In the genomic region with DNA sequence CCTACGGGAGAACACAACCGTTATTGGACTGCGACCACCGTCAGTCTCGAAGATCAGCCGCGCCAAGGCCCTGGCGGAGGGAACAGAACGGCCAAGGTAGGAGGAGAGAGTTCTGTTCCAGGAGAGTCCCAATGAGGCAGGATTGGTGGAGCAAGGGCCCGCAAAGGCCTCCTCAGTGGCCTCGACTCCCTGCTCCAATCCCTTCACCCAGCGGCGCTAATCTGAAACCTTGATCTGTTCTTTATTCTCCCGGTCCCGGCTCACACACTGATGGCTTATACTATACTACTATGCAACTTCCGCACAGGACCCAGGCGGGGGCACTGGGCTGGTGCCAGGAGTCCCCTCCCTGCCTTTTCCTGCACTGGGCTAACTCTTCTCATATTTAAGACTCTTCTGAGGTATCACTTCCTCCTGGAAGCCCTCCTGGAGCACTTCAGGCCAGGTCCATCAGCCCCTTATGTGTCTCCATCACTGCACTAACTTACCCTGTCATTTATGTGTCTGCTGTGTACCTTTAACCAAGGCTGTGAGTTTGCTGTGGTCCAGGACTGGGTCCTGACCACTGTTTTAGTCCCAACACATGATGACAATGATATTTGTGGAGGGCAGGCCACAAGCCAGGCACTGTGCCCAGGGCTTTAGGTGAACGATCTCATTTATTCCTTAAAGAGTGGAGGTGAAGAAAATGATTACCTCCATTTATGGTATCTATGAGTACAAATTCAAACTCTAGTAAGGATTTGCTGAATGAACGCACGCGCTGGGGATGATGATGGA, we compare ENCODE assay signal across 12 cellular contexts. TPM values are rescaled to one million over a fixed set of nuclear protein-coding genes. Genes with fewer than 3 reads are reported as not detected.
DNase-seq lines count a peak whose midpoint lies in the region; ATAC-seq and TF ChIP-seq lines count a peak whose summit lies in the region.
"Had no signal": no experiment of that assay in that cellular context is flagged by ENCODE, and none has a peak within 500 bp of the region (broad histone marks: within the 10 kb centered on the region; RNA-seq: fewer than 3 reads in every experiment).

No MANE protein-coding gene starts in this region.

- peaks cover 4 to 32% of the 10 kb centered on the region in 2 experiments for H3K36me3 ChIP-seq in mesenchymal stem cell (ENCODE audit: control insufficient read depth in 1 of 2, insufficient read depth in 2 of 2, low read depth in 1 of 2, low read length in 2 of 2)
- peaks cover 0 to 33% (median 0%) of the 10 kb centered on the region in 3 donors for H3K36me3 ChIP-seq in tibial nerve
- H3K36me3 ChIP-seq: suprapubic skin had no signal

- H3K18ac ChIP-seq in mesenchymal stem cell (ENCODE audit: low read depth in 1 of 2, low read length in 2 of 2): no peak overlapping the region

- H3K27ac Mint-ChIP-seq in activated CD4-positive, alpha-beta memory T cell treated with anti-CD3 and anti-CD28 coated beads for 36 hours: peak overlapping the region; percentile 92

- H3K23ac ChIP-seq in mesenchymal stem cell (ENCODE audit: low read length in 2 of 2): no peak overlapping the region

- no peak overlapping the region for H2BK15ac ChIP-seq in mesenchymal stem cell (ENCODE audit: low read depth, poor library complexity, severe bottlenecking)

- H2BK12ac ChIP-seq in mesenchymal stem cell (ENCODE audit: low read length in 2 of 2): no peak overlapping the region

- H3K27me3 Mint-ChIP-seq in activated CD4-positive, alpha-beta memory T cell treated with anti-CD3 and anti-CD28 coated beads for 36 hours: no peaks in the 10 kb centered on the region

- no peak overlapping the region for H2AFZ ChIP-seq in mesenchymal stem cell (ENCODE audit: low read depth, low read length)
- H2AFZ ChIP-seq: parathyroid adenoma had no signal

- H2BK120ac ChIP-seq in mesenchymal stem cell (ENCODE audit: low read depth, low read length): no peak overlapping the region

- H3K4me1 Mint-ChIP-seq in activated CD4-positive, alpha-beta memory T cell treated with anti-CD3 and anti-CD28 coated beads for 36 hours (ENCODE audit: low read depth): peaks cover 52% of the 10 kb centered on the region

- peak overlapping the region; percentile 60 for H3K4me3 Mint-ChIP-seq in activated CD4-positive, alpha-beta memory T cell treated with anti-CD3 and anti-CD28 coated beads for 36 hours

- H4K8ac ChIP-seq in mesenchymal stem cell (ENCODE audit: low read length): peak overlapping the region; percentile 10

- peaks cover 3% of the 10 kb centered on the region for H3K36me3 Mint-ChIP-seq in activated CD4-positive, alpha-beta memory T cell treated with anti-CD3 and anti-CD28 coated beads for 36 hours

- H3K27ac ChIP-seq in mesenchymal stem cell (ENCODE audit: low read length, poor library complexity, severe bottlenecking) (no peak overlapping the region), tibial nerve (peak overlapping the region in 2 of 4 donors; percentile 51 to 65)
- H3K27ac ChIP-seq: parathyroid adenoma, suprapubic skin had no signal

- peak overlapping the region; percentile 19 for H2AK5ac ChIP-seq in mesenchymal stem cell (ENCODE audit: low read length, severe bottlenecking)

- H3K9ac ChIP-seq in mesenchymal stem cell (ENCODE audit: low read length): no peak overlapping the region
- H3K9ac ChIP-seq: parathyroid adenoma had no signal

- H3K4me1 ChIP-seq in mesenchymal stem cell (ENCODE audit: control insufficient read depth, insufficient read depth, low read depth, low read length): peaks cover 58% of the 10 kb centered on the region
- H3K4me1 ChIP-seq in tibial nerve: peaks cover 0 to 51% (median 32%) of the 10 kb centered on the region in 4 donors

- peaks cover 40% of the 10 kb centered on the region for H3K79me1 ChIP-seq in mesenchymal stem cell (replicated peaks; ENCODE audit: low read length, poor library complexity, severe bottlenecking)

- no peak overlapping the region for H3K4ac ChIP-seq in mesenchymal stem cell (ENCODE audit: low read depth in 1 of 2, low read length in 2 of 2)

- ATAC-seq in GM21390 (IDR thresholded peaks at IDR 0.05; ENCODE audit: unreplicated experiment): peak; percentile 13
- no peak for ATAC-seq in HG03521 (IDR thresholded peaks at IDR 0.05; ENCODE audit: unreplicated experiment)

- H3K27me3 ChIP-seq in mesenchymal stem cell (ENCODE audit: control insufficient read depth in 1 of 2, insufficient read depth in 1 of 2, low read length in 2 of 2) (no peaks in the 10 kb centered on the region), tibial nerve (no peaks in the 10 kb centered on the region)
- H3K27me3 ChIP-seq: suprapubic skin had no signal

- 80% methylated on average over 21 of the region's 21 CpGs for WGBS in mesenchymal stem cell
- 57 to 73% methylated on average over 20 of the region's 21 CpGs for WGBS in tibial nerve, 2 donors

- intact Hi-C loops in activated CD4-positive, alpha-beta memory T cell treated with anti-CD3 and anti-CD28 coated beads for 36 hours (cut with micrococcal nuclease): loop anchor here (1.0 kb wide), 1 partner anchor 9 kb away; no protein-coding TSS in a partner anchor

- no peak overlapping the region for H4K91ac ChIP-seq in mesenchymal stem cell (ENCODE audit: low read length)

- CTCF ChIA-PET in activated CD4-positive, alpha-beta memory T cell treated with anti-CD3 and anti-CD28 coated beads for 36 hours (lab: Charles Lee): interaction anchor here (2.0 kb wide), 1 partner anchor 10 kb away, joined by 8 read pairs; no protein-coding TSS in a partner anchor

- H3K4me3 ChIP-seq in mesenchymal stem cell (ENCODE audit: insufficient read depth in 1 of 2, low read depth in 1 of 2, low read length in 2 of 2): no peak overlapping the region
- no peak overlapping the region for H3K4me3 ChIP-seq in tibial nerve

- DNase-seq in 8988T: peak; percentile 41
- DNase-seq in activated CD4-positive, alpha-beta memory T cell treated with anti-CD3 and anti-CD28 coated beads for 36 hours: no peak
- no peak for DNase-seq in mesenchymal stem cell
- no peak for DNase-seq in superior temporal gyrus (ENCODE audit: extremely low spot score)
- DNase-seq in SIG-M5 (lab: John Stamatoyannopoulos, UW): no peak
- DNase-seq in tibial nerve (ENCODE audit: low spot score in 2 of 2): no peak
- DNase-seq: DMS 273 treated with DMSO at 0.1 percent for 48 hours, NCI-H2227 treated with DMSO at 0.1 percent for 48 hours had no signal

- TF ChIP-seq CTCF in tibial nerve (IDR thresholded peaks at IDR 0.05): no peak

- H3K9me3 Mint-ChIP-seq in activated CD4-positive, alpha-beta memory T cell treated with anti-CD3 and anti-CD28 coated beads for 36 hours: no peaks in the 10 kb centered on the region

- TF ChIP-seq EP300 in tibial nerve (IDR thresholded peaks at IDR 0.05): no peak

- no peak for TF ChIP-seq POLR2A in tibial nerve (IDR thresholded peaks at IDR 0.05)

- no peak overlapping the region for H3K4me2 ChIP-seq in mesenchymal stem cell (ENCODE audit: low read length, poor library complexity, severe bottlenecking)

- POLR2A ChIA-PET in activated CD4-positive, alpha-beta memory T cell treated with anti-CD3 and anti-CD28 coated beads for 36 hours (lab: Charles Lee): interaction anchor here (1.1 kb wide), 1 partner anchor 82 kb away, joined by 3 read pairs; the partner anchor contains the start of gene COQ9

- H3K9me3 ChIP-seq in mesenchymal stem cell (ENCODE audit: control insufficient read depth, low read length) (no peaks in the 10 kb centered on the region), tibial nerve (no peaks in the 10 kb centered on the region)
- H3K9me3 ChIP-seq: suprapubic skin had no signal

- H3K14ac ChIP-seq in mesenchymal stem cell (ENCODE audit: low read length in 2 of 2): peak overlapping the region in 1 of 2 experiments; percentile 46

- no peak overlapping the region for H2BK5ac ChIP-seq in mesenchymal stem cell (ENCODE audit: low read depth, low read length, poor library complexity, severe bottlenecking)

RNA-seq across cellular contexts. Expression of gene CCDC102A, which starts 6.9 kb away (rescaled TPM):
- 1 to 10 TPM; 7.0 to 7.9 TPM for total RNA-seq in activated CD4-positive, alpha-beta memory T cell treated with anti-CD3 and anti-CD28 coated beads for 36 hours
- polyA plus RNA-seq in mesenchymal stem cell (2013, experiment 1 of 2): 4.5 TPM
- 4.8 TPM for polyA plus RNA-seq in mesenchymal stem cell (2013, experiment 2 of 2)
- total RNA-seq in tibial nerve: 10 to 100 TPM; 17.4 to 30.4 (median 24.5) TPM

RNA-seq across cellular contexts. Expression of gene ADGRG5, which starts 12.9 kb away (rescaled TPM):
- total RNA-seq in activated CD4-positive, alpha-beta memory T cell treated with anti-CD3 and anti-CD28 coated beads for 36 hours: 1 to 10 TPM; 6.7 to 6.9 TPM
- not detected for polyA plus RNA-seq in mesenchymal stem cell (2013, experiment 1 of 2)
- polyA plus RNA-seq in mesenchymal stem cell (2013, experiment 2 of 2): not detected
- 1 to 10 TPM in 2 of 4 donors, under 1 TPM in 1, not detected in 1; 0.22 to 3.3 (median 1.2) TPM for total RNA-seq in tibial nerve

RNA-seq across cellular contexts. Expression of gene DOK4, which starts 43.2 kb away (rescaled TPM):
- total RNA-seq in activated CD4-positive, alpha-beta memory T cell treated with anti-CD3 and anti-CD28 coated beads for 36 hours: 1 to 10 TPM; 5.5 to 7.1 TPM
- 29.6 TPM for polyA plus RNA-seq in mesenchymal stem cell (2013, experiment 1 of 2)
- polyA plus RNA-seq in mesenchymal stem cell (2013, experiment 2 of 2): 29.7 TPM
- total RNA-seq in tibial nerve: 10 to 100 TPM; 22.8 to 33.1 (median 29.1) TPM
